8 cellular contexts compared by ENCODE assay signal in genomic region chr22:50783033-50783880, GRCh38. TPM values are rescaled to one million over a fixed set of nuclear protein-coding genes. Genes with fewer than 3 reads are reported as not detected.
DNase-seq lines count a peak whose midpoint lies in the region; ATAC-seq and TF ChIP-seq lines count a peak whose summit lies in the region.
"Not testable (repeated sequence)": the region's sequence is repeated elsewhere in the genome, so short reads cannot be mapped to it uniquely, and the experiment has no call there.

Gene RABL2B (minus strand): TSS chr22:50783636. CDS start chr22:50782294, 1,342 bp downstream.

- POLR2A ChIA-PET in PC-3 (lab: Charles Lee; ENCODE audit: unreplicated experiment), result not testable (repeated sequence)

- DNase-seq in DMS153 (lab: John Stamatoyannopoulos, UW), result peak; percentile 68
- peak; percentile 74 for DNase-seq in HuH-7 (ENCODE audit: low spot score)
- peak; percentile 82 for DNase-seq in PC-3
- peak; percentile 97 for DNase-seq in activated T-cell treated with anti-CD3 and anti-CD28 coated beads, Interleukin-2, amount 50 U/mL, for 1 hour
- peak; percentile 68 to 72 for DNase-seq in stimulated activated CD8-positive, alpha-beta memory T cell treated with anti-CD3 and anti-CD28 coated beads, Interleukin-4, amount 100 ng/mL, for 1 hour (ENCODE audit: low read depth in 2 of 2, low spot score in 1 of 2)

- H3F3A ChIP-seq in PC-3 (ENCODE audit: low read length, unreplicated experiment), result not testable (repeated sequence)

- not testable (repeated sequence) for H3K9me2 ChIP-seq in PC-3 (replicated peaks; ENCODE audit: low read length)

- not testable (repeated sequence) for H3K27me3 ChIP-seq in PC-3 (ENCODE audit: low read length); esophagus (ENCODE audit: control insufficient read depth in 1 of 2, insufficient read depth in 2 of 2, low read length in 2 of 2); mucosa of rectum (ENCODE audit: control insufficient read depth in 2 of 2, insufficient read depth in 2 of 2, low read length in 2 of 2)

- H4K20me1 ChIP-seq in PC-3 (ENCODE audit: low read length), result not testable (repeated sequence)

- not testable (repeated sequence) for H2AFZ ChIP-seq in PC-3 (ENCODE audit: low read length)

- ATAC-seq in GM21529 (IDR thresholded peaks at IDR 0.05; ENCODE audit: unreplicated experiment) (peak; percentile 89), PC-3 (peak; percentile 95)

- WGBS in esophagus, 2 donors, result 0 to 2% methylated on average over 34 to 62 of the region's 77 CpGs

- CTCF ChIA-PET in PC-3 (lab: Charles Lee), result not testable (repeated sequence)

- intact Hi-C loops in PC-3 (cut with micrococcal nuclease), result not testable (repeated sequence)

- H3K27ac ChIP-seq in PC-3 (ENCODE audit: low read length); esophagus (ENCODE audit: low read depth in 2 of 2, low read length in 1 of 2); mucosa of rectum (ENCODE audit: low read depth in 2 of 2, low read length in 2 of 2): not testable (repeated sequence)

- H3K4me1 ChIP-seq in PC-3 (ENCODE audit: insufficient read depth, low read length); esophagus (ENCODE audit: control insufficient read depth in 2 of 2, insufficient read depth in 2 of 2, low read length in 1 of 2); mucosa of rectum (ENCODE audit: control insufficient read depth in 2 of 2, insufficient read depth in 2 of 2, low read length in 2 of 2): not testable (repeated sequence)

- H3K4me2 ChIP-seq in PC-3 (ENCODE audit: low read length), result peak within 1 kb of the TSS; percentile 59

- H3K9ac ChIP-seq in PC-3 (ENCODE audit: low read length) (peak within 1 kb of the TSS; percentile 62), mucosa of rectum (ENCODE audit: low read depth in 1 of 2, low read length in 2 of 2) (peak within 1 kb of the TSS in 1 of 2 donors; percentile 34)

- H3K79me2 ChIP-seq in PC-3 (ENCODE audit: low read length), result not testable (repeated sequence)

- H3K4me3 ChIP-seq in PC-3 (ENCODE audit: low read length), result peak within 1 kb of the TSS; percentile 60
- peak within 1 kb of the TSS; percentile 50 to 52 for H3K4me3 ChIP-seq in esophagus (ENCODE audit: low read depth in 1 of 2, low read length in 2 of 2)
- peak within 1 kb of the TSS; percentile 60 to 67 for H3K4me3 ChIP-seq in mucosa of rectum (ENCODE audit: low read length in 2 of 2)

- not testable (repeated sequence) for H3K36me3 ChIP-seq in PC-3 (ENCODE audit: low read depth, low read length); esophagus (ENCODE audit: control insufficient read depth in 2 of 2, insufficient read depth in 2 of 2, low read length in 1 of 2); mucosa of rectum (ENCODE audit: control insufficient read depth in 2 of 2, insufficient read depth in 2 of 2, low read length in 2 of 2)

- BruUV-seq in PC-3 (replicated peaks; lab: Mats Ljungman, UMichigan), result not testable (repeated sequence)

- not testable (repeated sequence) for TF ChIP-seq CTCF in PC-3 (conservative IDR thresholded peaks at IDR 0.05; ENCODE audit: low read depth, low read length)

- not testable (repeated sequence) for H3K9me3 ChIP-seq in PC-3 (ENCODE audit: low read length); esophagus (ENCODE audit: control insufficient read depth in 2 of 2, insufficient read depth in 1 of 2, low read depth in 1 of 2, low read length in 1 of 2); mucosa of rectum (ENCODE audit: control insufficient read depth in 2 of 2, low read length in 2 of 2)

RNA-seq across cellular contexts. Expression of gene RABL2B, which starts in this region (rescaled TPM):
- 6.3 and 6.6 TPM in 2 replicates for total RNA-seq in PC-3 (2014; rRNA removed)
- 10 to 100 TPM; 11.5 to 17.1 TPM for polyA plus RNA-seq in esophagus
